ENCODE assay signal across 18 cellular contexts in the genomic region with DNA sequence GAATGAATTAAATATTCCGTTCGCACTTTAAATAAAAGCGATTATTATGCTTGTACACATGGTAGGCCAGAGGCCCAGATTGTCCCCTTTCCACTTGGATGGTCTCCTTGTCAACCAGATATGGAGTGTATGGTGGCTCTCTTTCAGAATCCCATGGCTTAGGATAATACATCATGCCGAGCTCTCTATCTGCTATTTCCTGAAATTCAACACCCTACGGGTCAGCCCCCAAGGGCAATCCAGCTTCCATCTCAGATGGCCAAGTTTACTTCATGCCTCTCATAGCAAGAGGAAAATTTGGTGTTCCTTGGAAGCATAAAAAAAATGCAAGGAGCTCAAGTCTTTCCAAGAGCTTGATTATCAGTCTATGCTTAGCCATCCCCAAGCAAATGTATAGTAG. TPM values are rescaled to one million over a fixed set of nuclear protein-coding genes. Genes with fewer than 3 reads are reported as not detected.
DNase-seq lines count a peak whose midpoint lies in the region; ATAC-seq and TF ChIP-seq lines count a peak whose summit lies in the region.
"Had no signal": no experiment of that assay in that cellular context is flagged by ENCODE, and none has a peak within 500 bp of the region (broad histone marks: within the 10 kb centered on the region; RNA-seq: fewer than 3 reads in every experiment).

No MANE protein-coding gene starts in this region.

- H3K36me3 Mint-ChIP-seq in WTC11 (peaks cover 10% of the 10 kb centered on the region), neural progenitor cell (peaks cover 2% of the 10 kb centered on the region)
- H3K36me3 Mint-ChIP-seq: activated naive CD4-positive, alpha-beta T cell treated with anti-CD3 and anti-CD28 coated beads, Interleukin-2, amount 50 U/mL, for 24 hours; stimulated activated naive B cell treated with anti-CD40 and anti-IgM and Interleukin-4, amounts not matched to agents 10 μg/mL and 1 μg/mL and 100 μg/mL, for 72 hours had no signal

- H3K27ac ChIP-seq in neural progenitor cell = no peak overlapping the region
- H3K27ac ChIP-seq: GM23248, Peyer's patch had no signal

- no peaks in the 10 kb centered on the region for H3K79me2 ChIP-seq in neural progenitor cell (ENCODE audit: low read depth)

- H3K9me3 Mint-ChIP-seq in WTC11 = peaks cover 8% of the 10 kb centered on the region
- H3K9me3 Mint-ChIP-seq in neural progenitor cell = peaks cover 8% of the 10 kb centered on the region
- H3K9me3 Mint-ChIP-seq: activated naive CD4-positive, alpha-beta T cell treated with anti-CD3 and anti-CD28 coated beads, Interleukin-2, amount 50 U/mL, for 24 hours; central memory CD8-positive, alpha-beta T cell; stimulated activated naive B cell treated with anti-CD40 and anti-IgM and Interleukin-4, amounts not matched to agents 10 μg/mL and 1 μg/mL and 100 μg/mL, for 72 hours; T-helper 1 cell treated with Interleukin-12 subunit alpha and Interleukin-12 subunit beta and Interleukin-4 antibody, amounts not matched to agents 30 μg/mL and 1 μg/mL, for 36 hours had no signal

- H3K4me3 ChIP-seq in fibroblast of pulmonary artery (replicated peaks; ENCODE audit: low read depth, low read length) = no peak overlapping the region
- H3K4me3 ChIP-seq in neural progenitor cell = no peak overlapping the region
- no peak overlapping the region for H3K4me3 ChIP-seq in MG63
- H3K4me3 ChIP-seq: GM23248, Peyer's patch had no signal

- H3K36me3 ChIP-seq in neural progenitor cell (no peaks in the 10 kb centered on the region), MG63 (no peaks in the 10 kb centered on the region)
- H3K36me3 ChIP-seq: Peyer's patch had no signal

- TF ChIP-seq CTCF in WTC11 (IDR thresholded peaks at IDR 0.05) = no peak
- no peak for TF ChIP-seq CTCF in fibroblast of pulmonary artery (IDR thresholded peaks at IDR 0.05; ENCODE audit: low read length, missing control alignments)
- TF ChIP-seq CTCF in neural progenitor cell (IDR thresholded peaks at IDR 0.05) = no peak

- no peak overlapping the region for H2AFZ ChIP-seq in neural progenitor cell (replicated peaks)
- H2AFZ ChIP-seq: GM23248 had no signal

- peaks cover 42% of the 10 kb centered on the region for H3F3A ChIP-seq in neural progenitor cell (ENCODE audit: low read depth)

- H3K27me3 ChIP-seq in neural progenitor cell = no peaks in the 10 kb centered on the region
- no peaks in the 10 kb centered on the region for H3K27me3 ChIP-seq in MG63
- H3K27me3 ChIP-seq: Peyer's patch had no signal

- peak overlapping the region; percentile 22; the same call in 1 of the 2 replicates for H3K4me3 Mint-ChIP-seq in WTC11
- no peak overlapping the region for H3K4me3 Mint-ChIP-seq in neural progenitor cell
- H3K4me3 Mint-ChIP-seq: activated naive CD4-positive, alpha-beta T cell treated with anti-CD3 and anti-CD28 coated beads, Interleukin-2, amount 50 U/mL, for 24 hours; central memory CD8-positive, alpha-beta T cell; stimulated activated naive B cell treated with anti-CD40 and anti-IgM and Interleukin-4, amounts not matched to agents 10 μg/mL and 1 μg/mL and 100 μg/mL, for 72 hours; T-helper 1 cell treated with Interleukin-12 subunit alpha and Interleukin-12 subunit beta and Interleukin-4 antibody, amounts not matched to agents 30 μg/mL and 1 μg/mL, for 36 hours had no signal

- POLR2A ChIA-PET in WTC11 (lab: Charles Lee) = no interaction called here

- DNase-seq in EL = peak; percentile 19
- no peak for DNase-seq in WTC11 (ENCODE audit: low spot score)
- DNase-seq in fibroblast of pulmonary artery (ENCODE audit: low read depth) = peak; percentile 29
- no peak for DNase-seq in neural progenitor cell (ENCODE audit: low spot score)
- no peak for DNase-seq in MG63
- DNase-seq in NCI-H1436 treated with DMSO at 0.1 percent for 48 hours (lab: John Stamatoyannopoulos, UW) = no peak
- no peak for DNase-seq in activated CD4-positive, alpha-beta T cell treated with anti-CD3 and anti-CD28 coated beads for 4 hours
- DNase-seq in HCEC 1CT = no peak
- DNase-seq: activated CD4-positive, alpha-beta T cell treated with anti-CD3 and anti-CD28 coated beads for 1 hour; activated CD8-positive, alpha-beta memory T cell treated with anti-CD3 and anti-CD28 coated beads, Interleukin-2, amount 50 U/mL, for 48 hours; GM23248; hypothalamus; Peyer's patch; stimulated activated naive B cell treated with anti-CD40 and anti-IgM and Interleukin-4, amounts not matched to agents 10 μg/mL and 1 μg/mL and 100 μg/mL, for 72 hours had no signal

- H3K27ac Mint-ChIP-seq in WTC11 (peak overlapping the region; percentile 90), neural progenitor cell (peak overlapping the region; percentile 33)
- H3K27ac Mint-ChIP-seq: activated naive CD4-positive, alpha-beta T cell treated with anti-CD3 and anti-CD28 coated beads, Interleukin-2, amount 50 U/mL, for 24 hours; stimulated activated naive B cell treated with anti-CD40 and anti-IgM and Interleukin-4, amounts not matched to agents 10 μg/mL and 1 μg/mL and 100 μg/mL, for 72 hours; T-helper 1 cell treated with Interleukin-12 subunit alpha and Interleukin-12 subunit beta and Interleukin-4 antibody, amounts not matched to agents 30 μg/mL and 1 μg/mL, for 36 hours had no signal

- peak overlapping the region; percentile 32 for H3K4me2 ChIP-seq in neural progenitor cell

- H3K27me3 Mint-ChIP-seq in WTC11 (ENCODE audit: low read depth) (no peaks in the 10 kb centered on the region; the same call in 1 of the 2 replicates), neural progenitor cell (ENCODE audit: insufficient read depth, low read depth) (peaks cover 7% of the 10 kb centered on the region)
- H3K27me3 Mint-ChIP-seq: central memory CD8-positive, alpha-beta T cell had no signal

- CTCF ChIA-PET in WTC11 (lab: Charles Lee) = interaction anchor here (0.9 to 3.1 kb wide), 5 partner anchors 25 to 256 kb away, joined by 3 to 16 read pairs (median 7); a partner anchor contains a TSS

- peaks cover under 1% of the 10 kb centered on the region for H3K9me3 ChIP-seq in neural progenitor cell (ENCODE audit: low read depth)
- H3K9me3 ChIP-seq in MG63 = no peaks in the 10 kb centered on the region
- H3K9me3 ChIP-seq: Peyer's patch had no signal

- peaks cover 65% of the 10 kb centered on the region for H3K4me1 ChIP-seq in neural progenitor cell

- H4K20me1 ChIP-seq in neural progenitor cell (ENCODE audit: low read depth) = no peaks in the 10 kb centered on the region

- H3K4me1 Mint-ChIP-seq in WTC11 (peaks cover 62% of the 10 kb centered on the region), neural progenitor cell (peaks cover 42% of the 10 kb centered on the region)
- H3K4me1 Mint-ChIP-seq: activated naive CD4-positive, alpha-beta T cell treated with anti-CD3 and anti-CD28 coated beads, Interleukin-2, amount 50 U/mL, for 24 hours; central memory CD8-positive, alpha-beta T cell had no signal

- ATAC-seq in WTC11 = peak; percentile 54
- ATAC-seq: stimulated activated naive B cell treated with anti-CD40 and anti-IgM and Interleukin-4, amounts not matched to agents 10 μg/mL and 1 μg/mL and 100 μg/mL, for 72 hours had no signal

- no peak overlapping the region for H3K9ac ChIP-seq in neural progenitor cell
- H3K9ac ChIP-seq: GM23248 had no signal

TF ChIP-seq in WTC11, 78 proteins besides CTCF, POLR2A, EP300 and RAD21:
- TF ChIP-seq ZNF423 (CRISPR knock-in tag; IDR thresholded peaks at IDR 0.05) = 0 out of 2 replicates have a peak, but pooled peaks have one; percentile 17
- TF ChIP-seq ETV6 (CRISPR knock-in tag; IDR thresholded peaks at IDR 0.05) = 0 out of 2 replicates have a peak, but pooled peaks have one; percentile 20
- TF ChIP-seq, protein P1, sequence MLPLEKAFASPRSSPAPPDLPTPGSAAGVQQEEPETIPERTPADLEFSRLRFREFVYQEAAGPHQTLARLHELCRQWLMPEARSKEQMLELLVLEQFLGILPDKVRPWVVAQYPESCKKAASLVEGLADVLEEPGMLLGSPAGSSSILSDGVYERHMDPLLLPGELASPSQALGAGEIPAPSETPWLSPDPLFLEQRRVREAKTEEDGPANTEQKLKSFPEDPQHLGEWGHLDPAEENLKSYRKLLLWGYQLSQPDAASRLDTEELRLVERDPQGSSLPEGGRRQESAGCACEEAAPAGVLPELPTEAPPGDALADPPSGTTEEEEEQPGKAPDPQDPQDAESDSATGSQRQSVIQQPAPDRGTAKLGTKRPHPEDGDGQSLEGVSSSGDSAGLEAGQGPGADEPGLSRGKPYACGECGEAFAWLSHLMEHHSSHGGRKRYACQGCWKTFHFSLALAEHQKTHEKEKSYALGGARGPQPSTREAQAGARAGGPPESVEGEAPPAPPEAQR (CRISPR knock-in tag; IDR thresholded peaks at IDR 0.05) = 0 out of 2 replicates have a peak, but pooled peaks have one; percentile 51
- TF ChIP-seq, protein P2, sequence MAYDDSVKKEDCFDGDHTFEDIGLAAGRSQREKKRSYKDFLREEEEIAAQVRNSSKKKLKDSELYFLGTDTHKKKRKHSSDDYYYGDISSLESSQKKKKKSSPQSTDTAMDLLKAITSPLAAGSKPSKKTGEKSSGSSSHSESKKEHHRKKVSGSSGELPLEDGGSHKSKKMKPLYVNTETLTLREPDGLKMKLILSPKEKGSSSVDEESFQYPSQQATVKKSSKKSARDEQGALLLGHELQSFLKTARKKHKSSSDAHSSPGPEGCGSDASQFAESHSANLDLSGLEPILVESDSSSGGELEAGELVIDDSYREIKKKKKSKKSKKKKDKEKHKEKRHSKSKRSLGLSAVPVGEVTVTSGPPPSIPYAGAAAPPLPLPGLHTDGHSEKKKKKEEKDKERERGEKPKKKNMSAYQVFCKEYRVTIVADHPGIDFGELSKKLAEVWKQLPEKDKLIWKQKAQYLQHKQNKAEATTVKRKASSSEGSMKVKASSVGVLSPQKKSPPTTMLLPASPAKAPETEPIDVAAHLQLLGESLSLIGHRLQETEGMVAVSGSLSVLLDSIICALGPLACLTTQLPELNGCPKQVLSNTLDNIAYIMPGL (CRISPR knock-in tag; IDR thresholded peaks at IDR 0.05) = no peak
TF ChIP-seq in WTC11: peak in this region for 3.

RNA-seq across cellular contexts. Expression of a gene that starts 25.3 kb away (rescaled TPM):
- 0.30 TPM in 1 of 3 replicates, not detected in the others for total RNA-seq in WTC11 (2021)
- 0.12 TPM in 1 of 2 replicates, not detected in the other for total RNA-seq in neural progenitor cell (ENCODE audit: low replicate concordance)
- not detected in 2 replicates for total RNA-seq in MG63 (2014; rRNA removed; shearing (Covaris generic); ENCODE audit: low replicate concordance)
- total RNA-seq: epithelial cell of proximal tubule, GM23248 had no signal

RNA-seq across cellular contexts. Expression of a gene that starts 37.9 kb away (rescaled TPM):
- total RNA-seq in WTC11 (2021) = 0.16 to 0.23 TPM in 2 of 3 replicates, not detected in the other
- total RNA-seq in neural progenitor cell (ENCODE audit: low replicate concordance) = 0.47 TPM in 1 of 2 replicates, not detected in the other
- not detected in 2 replicates for total RNA-seq in MG63 (2014; rRNA removed; shearing (Covaris generic); ENCODE audit: low replicate concordance)
- total RNA-seq: epithelial cell of proximal tubule, GM23248 had no signal

Comparison
In these comparisons a context has a peak if more than half of its experiments do, and no peak if none do; other contexts are left out.
1. DNase-seq: peak in EL (single experiment) and fibroblast of pulmonary artery (single experiment); none in WTC11 (single experiment), neural progenitor cell (single experiment), MG63 (single experiment), NCI-H1436 treated with DMSO at 0.1 percent for 48 hours (single experiment), activated CD4-positive, alpha-beta T cell treated with anti-CD3 and anti-CD28 coated beads for 4 hours (0 of 2) and HCEC 1CT (single experiment).